ENCODE assay signal across 10 cellular contexts in the genomic region with DNA sequence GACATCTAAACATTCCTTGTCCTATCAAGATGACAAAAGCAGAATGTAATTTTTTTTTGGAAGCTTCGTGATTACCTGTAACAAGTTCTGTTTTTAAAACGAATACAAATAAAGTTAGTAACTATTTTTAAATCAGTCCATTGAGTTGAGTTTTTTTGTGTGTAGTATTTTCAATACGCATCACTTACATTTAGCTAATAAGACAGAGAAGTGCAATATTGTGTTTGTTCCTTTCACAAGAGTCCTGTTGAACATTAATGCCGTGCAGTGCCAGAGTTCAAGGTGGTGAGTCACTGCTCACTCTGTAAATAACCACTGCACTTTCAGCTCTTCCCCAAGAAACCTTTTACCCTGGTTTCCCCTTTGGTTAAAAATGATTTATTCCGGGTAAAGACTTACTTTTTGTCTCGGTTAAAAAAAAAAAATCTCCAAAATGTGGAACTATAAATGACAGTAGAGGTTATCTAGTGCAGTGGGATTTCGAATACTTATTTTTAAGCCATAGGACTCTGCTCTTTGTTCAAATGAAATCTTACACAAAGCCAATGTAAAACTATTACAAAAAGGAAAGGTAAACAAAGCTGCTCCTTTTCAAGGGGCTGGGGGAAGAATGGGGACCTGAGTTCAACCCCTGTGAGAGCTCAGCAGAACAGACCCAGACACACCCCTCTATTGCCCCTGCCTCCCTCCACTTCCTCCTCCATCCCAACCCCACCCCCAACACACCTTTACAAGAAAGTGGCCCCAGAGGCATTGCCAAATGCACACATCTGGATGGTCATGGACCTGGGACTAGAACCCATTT. TPM values are rescaled to one million over a fixed set of nuclear protein-coding genes. Genes with fewer than 3 reads are reported as not detected.
DNase-seq lines count a peak whose midpoint lies in the region; ATAC-seq and TF ChIP-seq lines count a peak whose summit lies in the region.
"Had no signal": no experiment of that assay in that cellular context is flagged by ENCODE, and none has a peak within 500 bp of the region (broad histone marks: within the 10 kb centered on the region; RNA-seq: fewer than 3 reads in every experiment).

No MANE protein-coding gene starts in this region.

- no peaks in the 10 kb centered on the region for H3K36me3 Mint-ChIP-seq in stimulated activated memory B cell treated with anti-CD40 and anti-IgM and Interleukin-4, amounts not matched to agents 10 μg/mL and 1 μg/mL and 100 μg/mL, for 72 hours

- peak overlapping the region; percentile 47 for H3K4me3 Mint-ChIP-seq in stimulated activated memory B cell treated with anti-CD40 and anti-IgM and Interleukin-4, amounts not matched to agents 10 μg/mL and 1 μg/mL and 100 μg/mL, for 72 hours

- H3K4me1 Mint-ChIP-seq in stimulated activated memory B cell treated with anti-CD40 and anti-IgM and Interleukin-4, amounts not matched to agents 10 μg/mL and 1 μg/mL and 100 μg/mL, for 72 hours = peaks cover 51% of the 10 kb centered on the region

- H3K27me3 ChIP-seq in SJSA1 (replicated peaks) = no peaks in the 10 kb centered on the region

- TF ChIP-seq CTCF in epithelial cell of proximal tubule (conservative IDR thresholded peaks at IDR 0.05; ENCODE audit: low read depth, low read length) = no peak
- no peak for TF ChIP-seq CTCF in GM20000 (IDR thresholded peaks at IDR 0.05; ENCODE audit: extremely low read depth, missing control alignments)

- H3K4me1 ChIP-seq in SJSA1 (replicated peaks) = peaks cover 23% of the 10 kb centered on the region

- peaks cover 4% of the 10 kb centered on the region for H3K36me3 ChIP-seq in SJSA1

- H3K4me3 ChIP-seq in SJSA1 (no peak overlapping the region), epithelial cell of proximal tubule (ENCODE audit: low read depth, low read length) (peak overlapping the region; percentile 5)

- no peaks in the 10 kb centered on the region for H3K9me3 ChIP-seq in SJSA1 (replicated peaks)

- peak overlapping the region; percentile 88 for H3K27ac Mint-ChIP-seq in stimulated activated memory B cell treated with anti-CD40 and anti-IgM and Interleukin-4, amounts not matched to agents 10 μg/mL and 1 μg/mL and 100 μg/mL, for 72 hours

- ATAC-seq in stimulated activated memory B cell treated with anti-CD40 and anti-IgM and Interleukin-4, amounts not matched to agents 10 μg/mL and 1 μg/mL and 100 μg/mL, for 72 hours = peak; percentile 73
- ATAC-seq in GM21619 (IDR thresholded peaks at IDR 0.05; ENCODE audit: unreplicated experiment) = no peak

- H3K9me3 Mint-ChIP-seq in stimulated activated memory B cell treated with anti-CD40 and anti-IgM and Interleukin-4, amounts not matched to agents 10 μg/mL and 1 μg/mL and 100 μg/mL, for 72 hours = no peaks in the 10 kb centered on the region

- DNase-seq in SIG-M5 treated with dmso at 0.1 percent for 504 hours (lab: John Stamatoyannopoulos, UW; ENCODE audit: unreplicated experiment) = peak; percentile 60
- DNase-seq in SIG-M5 (lab: John Stamatoyannopoulos, UW) = no peak
- DNase-seq in SJSA1 (ENCODE audit: low read depth in 1 of 2, low spot score in 2 of 2) = peak; percentile 61 to 69
- no peak for DNase-seq in epithelial cell of proximal tubule (ENCODE audit: low read depth)
- DNase-seq in cerebellar cortex (ENCODE audit: low spot score) = no peak
- DNase-seq in GM20000 (ENCODE audit: low spot score) = no peak
- DNase-seq: NCI-H2171 had no signal

- peak overlapping the region; percentile 0 for H3K27ac ChIP-seq in SJSA1
- H3K27ac ChIP-seq: C4-2B had no signal

- H3K27me3 Mint-ChIP-seq in stimulated activated memory B cell treated with anti-CD40 and anti-IgM and Interleukin-4, amounts not matched to agents 10 μg/mL and 1 μg/mL and 100 μg/mL, for 72 hours = no peaks in the 10 kb centered on the region

RNA-seq across cellular contexts. Expression of a gene that starts 14.8 kb away (rescaled TPM):
- 0.05 TPM in 1 of 2 replicates, not detected in the other for total RNA-seq in SJSA1 (2014; rRNA removed; shearing (Covaris generic))
- 0.80 and 2.2 TPM in 2 replicates for total RNA-seq in epithelial cell of proximal tubule

RNA-seq across cellular contexts. Expression of a gene that starts 38.5 kb away (rescaled TPM):
- total RNA-seq in SJSA1 (2014; rRNA removed; shearing (Covaris generic)) = 13.4 and 17.7 TPM in 2 replicates
- total RNA-seq in epithelial cell of proximal tubule = 13.5 and 17.6 TPM in 2 replicates

Comparison
In these comparisons a context has a peak if more than half of its experiments do, and no peak if none do; other contexts are left out.
1. DNase-seq: peak in SIG-M5 treated with dmso at 0.1 percent for 504 hours (single experiment) and SJSA1 (2 of 2); none in SIG-M5 (single experiment), epithelial cell of proximal tubule (single experiment), cerebellar cortex (single experiment) and GM20000 (single experiment).